Comparison of ENCODE assay signal across 21 cellular contexts in the genomic region with DNA sequence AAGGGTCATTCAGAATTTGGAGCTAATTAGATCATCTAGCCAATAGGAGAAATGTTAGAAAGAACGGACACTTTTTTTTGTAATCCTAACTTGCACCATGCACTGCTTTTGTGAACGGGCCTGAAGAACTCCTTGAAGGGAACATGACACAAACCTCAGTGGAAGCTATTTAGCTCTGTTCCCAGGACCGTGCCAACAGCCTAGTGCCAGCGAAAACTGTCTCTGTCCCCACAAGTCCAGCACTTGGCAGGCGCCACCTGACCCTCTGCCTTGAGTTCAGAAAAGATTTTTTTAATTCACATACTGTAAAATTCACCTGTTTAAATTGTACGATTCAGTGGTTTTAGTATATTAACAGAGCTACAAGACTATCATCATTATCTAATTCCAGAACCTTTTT. TPM values are rescaled to one million over a fixed set of nuclear protein-coding genes. Genes with fewer than 3 reads are reported as not detected.
"Had no signal": no experiment of that assay in that cellular context is flagged by ENCODE, and none has a peak within 500 bp of the region (broad histone marks: within the 10 kb centered on the region; RNA-seq: fewer than 3 reads in every experiment).

No MANE protein-coding gene starts in this region.

- H3K36me3 ChIP-seq: prostate gland, right lobe of liver, tibial nerve, uterus had no signal

- H3K4me3 ChIP-seq: body of pancreas, coronary artery, hepatocyte, prostate gland, right lobe of liver, smooth muscle cell, tibial nerve, uterus had no signal

- ATAC-seq: activated T-cell treated with anti-CD3 and anti-CD28 coated beads, Interleukin-2, amount 50 U/mL, for 4 hours; body of pancreas; right lobe of liver; stimulated activated memory B cell treated with anti-CD40 and anti-IgM and Interleukin-4, amounts not matched to agents 10 μg/mL and 1 μg/mL and 100 μg/mL, for 72 hours had no signal

- H3K27me3 ChIP-seq: right lobe of liver, tibial nerve, uterus had no signal

- H3K9me3 ChIP-seq: body of pancreas, prostate gland, right lobe of liver, tibial nerve, uterus had no signal

- DNase-seq: activated CD4-positive, alpha-beta T cell treated with anti-CD3 and anti-CD28 coated beads for 48 hours; activated CD4-positive, CD25-positive, alpha-beta regulatory T cell; activated CD8-positive, alpha-beta memory T cell treated with anti-CD3 and anti-CD28 coated beads, Interleukin-2, amount 50 U/mL, for 4 hours; activated naive CD4-positive, alpha-beta T cell treated with anti-CD3 and anti-CD28 coated beads for 36 hours; activated T-cell treated with anti-CD3 and anti-CD28 coated beads, Interleukin-2, amount 50 U/mL, for 4 hours; body of pancreas; central memory CD4-positive, alpha-beta T cell; right lobe of liver; stimulated activated CD4-positive, alpha-beta T cell treated with anti-CD3 and anti-CD28 coated beads, Interleukin-4, amount 100 ng/mL, for 24 hours; T-helper 1 cell; T-helper 9 cell; uterus had no signal

- H3K27ac ChIP-seq: body of pancreas, coronary artery, hepatocyte, prostate gland, right lobe of liver, tibial nerve, uterus had no signal

- H3K4me1 ChIP-seq: body of pancreas, prostate gland, right lobe of liver, uterus had no signal

- FAIRE-seq: frontal cortex, islet of Langerhans had no signal

RNA-seq across cellular contexts. Expression of gene KCNA5, which starts 31.3 kb away (rescaled TPM):
- total RNA-seq: activated naive CD4-positive, alpha-beta T cell treated with anti-CD3 and anti-CD28 coated beads for 36 hours; activated T-cell treated with anti-CD3 and anti-CD28 coated beads, Interleukin-2, amount 50 U/mL, for 4 hours; lung microvascular endothelial cell; smooth muscle cell had no signal
- polyA plus RNA-seq: smooth muscle cell had no signal
